In genomic region chr5:96294887-96295209, GRCh38 we compare ENCODE assay signal across 1 cellular context.
TF ChIP-seq lines count a peak whose summit lies in the region.

No MANE protein-coding gene starts in this region.

TF ChIP-seq in HepG2, 621 proteins besides CTCF, POLR2A, EP300 and RAD21 (continued from another document):
- TF ChIP-seq, protein P1, sequence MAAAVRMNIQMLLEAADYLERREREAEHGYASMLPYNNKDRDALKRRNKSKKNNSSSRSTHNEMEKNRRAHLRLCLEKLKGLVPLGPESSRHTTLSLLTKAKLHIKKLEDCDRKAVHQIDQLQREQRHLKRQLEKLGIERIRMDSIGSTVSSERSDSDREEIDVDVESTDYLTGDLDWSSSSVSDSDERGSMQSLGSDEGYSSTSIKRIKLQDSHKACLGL (CRISPR knock-in tag; IDR thresholded peaks at IDR 0.05) = no peak
- TF ChIP-seq ZNF503 (CRISPR knock-in tag; IDR thresholded peaks at IDR 0.05) (no peak), ZNF839 (CRISPR knock-in tag; IDR thresholded peaks at IDR 0.05; ENCODE audit: borderline replicate concordance) (no peak), ZNF569 (CRISPR knock-in tag; IDR thresholded peaks at IDR 0.05; ENCODE audit: borderline replicate concordance) (no peak), PHF21A (CRISPR knock-in tag; IDR thresholded peaks at IDR 0.05) (no peak), ZNF205 (CRISPR knock-in tag; IDR thresholded peaks at IDR 0.05) (no peak), NAIF1 (CRISPR knock-in tag; IDR thresholded peaks at IDR 0.05; ENCODE audit: borderline replicate concordance) (no peak), SATB2 (CRISPR knock-in tag; IDR thresholded peaks at IDR 0.05) (no peak), ZNF256 (CRISPR knock-in tag; conservative IDR thresholded peaks at IDR 0.05) (no peak), ZNF747 (CRISPR knock-in tag; IDR thresholded peaks at IDR 0.05; ENCODE audit: borderline replicate concordance) (no peak), ZNF577 (CRISPR knock-in tag; IDR thresholded peaks at IDR 0.05; ENCODE audit: borderline replicate concordance, low read depth) (no peak), RCOR2 (CRISPR knock-in tag; IDR thresholded peaks at IDR 0.05) (no peak), REPIN1 (CRISPR knock-in tag; IDR thresholded peaks at IDR 0.05; ENCODE audit: borderline replicate concordance, low read depth) (no peak)
TF ChIP-seq in HepG2: peak in this region for 0.
